In the genomic region with DNA sequence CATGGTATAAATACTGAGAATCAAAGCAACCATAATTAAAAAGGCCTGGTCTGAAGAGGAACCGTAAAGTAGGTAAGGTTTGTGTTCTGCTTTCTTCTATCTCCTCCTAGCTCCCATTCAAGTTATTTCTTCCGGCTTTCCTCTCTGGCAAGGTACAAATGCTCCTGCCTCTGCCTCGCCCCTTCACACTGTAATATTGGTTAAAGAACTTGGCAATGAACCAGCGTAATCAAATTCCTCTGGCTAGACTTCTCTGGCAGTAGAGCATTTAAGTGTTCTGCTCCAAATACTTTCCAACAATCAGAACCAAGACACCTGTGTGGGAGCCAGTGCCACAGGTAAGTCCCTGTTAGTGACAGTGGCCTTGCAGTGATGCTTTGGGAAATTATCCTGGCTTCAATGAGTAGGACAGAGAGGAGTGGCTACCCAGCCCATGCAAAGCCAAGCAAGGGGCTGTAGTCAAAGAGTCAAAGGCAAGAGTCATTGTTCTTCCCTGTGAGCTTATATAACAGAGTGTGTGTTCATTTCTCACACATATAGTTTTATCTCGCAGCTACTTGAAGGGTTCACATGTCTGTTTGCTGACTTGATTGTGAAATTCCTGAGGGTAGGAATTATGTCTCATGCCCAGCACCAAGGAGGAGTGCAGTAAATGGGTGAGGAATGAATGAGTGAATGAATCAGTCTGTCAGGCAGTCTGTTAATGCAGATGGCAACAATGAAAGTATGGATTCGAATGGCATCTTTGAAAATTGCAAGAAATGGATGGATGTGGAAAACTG, we compare ENCODE assay signal across 24 cellular contexts.
DNase-seq lines count a peak whose midpoint lies in the region; ATAC-seq, FAIRE-seq and TF ChIP-seq lines count a peak whose summit lies in the region.
"Had no signal": no experiment of that assay in that cellular context is flagged by ENCODE, and none has a peak within 500 bp of the region (broad histone marks: within the 10 kb centered on the region; RNA-seq: fewer than 3 reads in every experiment).

No MANE protein-coding gene starts in this region.

- H3K9me3 ChIP-seq in small intestine (ENCODE audit: control insufficient read depth, low read depth) (no peaks in the 10 kb centered on the region), MM.1S (replicated peaks; ENCODE audit: insufficient read depth, low read length) (no peaks in the 10 kb centered on the region)
- H3K9me3 ChIP-seq: prostate gland had no signal

- TF ChIP-seq CTCF in MM.1S (IDR thresholded peaks at IDR 0.05; ENCODE audit: low read length), result no peak

- H3K27me3 ChIP-seq in small intestine (ENCODE audit: control insufficient read depth in 2 of 2, insufficient read depth in 2 of 2, low read length in 2 of 2) (no peaks in the 10 kb centered on the region), MM.1S (replicated peaks; ENCODE audit: insufficient read depth, low read length) (no peaks in the 10 kb centered on the region)

- peaks cover 3% of the 10 kb centered on the region for H3K36me3 Mint-ChIP-seq in activated naive CD8-positive, alpha-beta T cell
- no peaks in the 10 kb centered on the region for H3K36me3 Mint-ChIP-seq in activated naive CD8-positive, alpha-beta T cell treated with anti-CD3 and anti-CD28 coated beads, Interleukin-2, amount 50 U/mL, for 24 hours (ENCODE audit: low read depth)
- H3K36me3 Mint-ChIP-seq in T-helper 2 cell treated with Interferon-gamma antibody and Interleukin-4, amounts not matched to agents 5 μg/mL and 100 μg/mL, for 36 hours (ENCODE audit: low read depth), result no peaks in the 10 kb centered on the region
- H3K36me3 Mint-ChIP-seq: stimulated activated effector memory CD8-positive, alpha-beta T cell treated with anti-CD3 and anti-CD28 coated beads, Interleukin-12 subunit alpha, Interleukin-12 subunit beta, amount 100 ng/mL, for 72 hours had no signal

- no peaks in the 10 kb centered on the region for H4K20me1 ChIP-seq in MM.1S (ENCODE audit: insufficient read depth, low read length)

- H3K9ac ChIP-seq in MM.1S (ENCODE audit: low read length), result no peak overlapping the region

- no peak overlapping the region for H3K4me2 ChIP-seq in MM.1S (ENCODE audit: low read depth, low read length)

- no peak overlapping the region for H3K4me3 ChIP-seq in small intestine (ENCODE audit: low read depth in 1 of 2, low read length in 2 of 2)
- no peak overlapping the region for H3K4me3 ChIP-seq in MM.1S (ENCODE audit: low read length)
- H3K4me3 ChIP-seq: K562, lung, prostate gland had no signal

- FAIRE-seq in small intestine (lab: Jason Lieb, UNC), result no peak
- FAIRE-seq: islet of Langerhans, K562, urothelium cell line had no signal

- no peak overlapping the region for H3K4me3 Mint-ChIP-seq in activated naive CD8-positive, alpha-beta T cell
- no peak overlapping the region for H3K4me3 Mint-ChIP-seq in activated naive CD8-positive, alpha-beta T cell treated with anti-CD3 and anti-CD28 coated beads, Interleukin-2, amount 50 U/mL, for 24 hours
- no peak overlapping the region for H3K4me3 Mint-ChIP-seq in T-helper 2 cell treated with Interferon-gamma antibody and Interleukin-4, amounts not matched to agents 5 μg/mL and 100 μg/mL, for 36 hours
- H3K4me3 Mint-ChIP-seq: HFFc6; stimulated activated effector memory CD8-positive, alpha-beta T cell treated with anti-CD3 and anti-CD28 coated beads, Interleukin-12 subunit alpha, Interleukin-12 subunit beta, amount 100 ng/mL, for 72 hours had no signal

- no peak for ATAC-seq in activated naive CD8-positive, alpha-beta T cell treated with anti-CD3 and anti-CD28 coated beads, Interleukin-2, amount 50 U/mL, for 24 hours
- ATAC-seq: activated naive CD4-positive, alpha-beta T cell treated with anti-CD3 and anti-CD28 coated beads, Interleukin-2, amount 50 U/mL, for 72 hours; K562; stimulated activated effector memory CD8-positive, alpha-beta T cell treated with anti-CD3 and anti-CD28 coated beads, Interleukin-12 subunit alpha, Interleukin-12 subunit beta, amount 100 ng/mL, for 72 hours had no signal

- H3K79me2 ChIP-seq in MM.1S (ENCODE audit: low read length), result no peaks in the 10 kb centered on the region

- no peaks in the 10 kb centered on the region for H3K9me2 ChIP-seq in MM.1S (replicated peaks; ENCODE audit: insufficient read depth, low read length)

- H3K4me1 ChIP-seq in small intestine (ENCODE audit: control insufficient read depth in 2 of 2, insufficient read depth in 1 of 2, low read depth in 1 of 2, low read length in 1 of 2) (no peaks in the 10 kb centered on the region), MM.1S (ENCODE audit: low read length) (no peaks in the 10 kb centered on the region)
- H3K4me1 ChIP-seq: prostate gland had no signal

- no peaks in the 10 kb centered on the region for H3K9me3 Mint-ChIP-seq in activated naive CD8-positive, alpha-beta T cell (ENCODE audit: low read depth)
- no peaks in the 10 kb centered on the region for H3K9me3 Mint-ChIP-seq in activated naive CD8-positive, alpha-beta T cell treated with anti-CD3 and anti-CD28 coated beads, Interleukin-2, amount 50 U/mL, for 24 hours
- no peaks in the 10 kb centered on the region for H3K9me3 Mint-ChIP-seq in T-helper 2 cell treated with Interferon-gamma antibody and Interleukin-4, amounts not matched to agents 5 μg/mL and 100 μg/mL, for 36 hours
- H3K9me3 Mint-ChIP-seq: activated naive CD4-positive, alpha-beta T cell treated with anti-CD3 and anti-CD28 coated beads, Interleukin-2, amount 50 U/mL, for 72 hours; HFFc6; stimulated activated effector memory CD8-positive, alpha-beta T cell treated with anti-CD3 and anti-CD28 coated beads, Interleukin-12 subunit alpha, Interleukin-12 subunit beta, amount 100 ng/mL, for 72 hours had no signal

- no peaks in the 10 kb centered on the region for H3F3A ChIP-seq in MM.1S (ENCODE audit: insufficient read depth, low read length)

- no peak for DNase-seq in activated naive CD8-positive, alpha-beta T cell treated with anti-CD3 and anti-CD28 coated beads, Interleukin-2, amount 50 U/mL, for 24 hours
- DNase-seq in SK-MEL-5 (ENCODE audit: low read depth, low spot score) (peak; percentile 40), iris pigment epithelial cell (ENCODE audit: low read depth) (peak; percentile 11), small intestine (peak; percentile 56), MM.1S (no peak), LoVo (ENCODE audit: low spot score) (no peak)
- no peak for DNase-seq in T-helper 2 cell treated with Interferon-gamma antibody and Interleukin-4, amounts not matched to agents 5 μg/mL and 100 μg/mL, for 36 hours (ENCODE audit: low spot score)
- DNase-seq: activated CD4-positive, alpha-beta T cell treated with anti-CD3 and anti-CD28 coated beads, Interleukin-2, amount 50 U/mL, for 1 hour; AML-193; DMS153; effector CD8-positive, alpha-beta T cell; GDM1; HFFc6; hypothalamus; NCI-H526; stimulated activated CD4-positive, alpha-beta T cell treated with anti-CD3 and anti-CD28 coated beads, Interleukin-2, amount 100 ng/mL, for 48 hours had no signal

- WGBS in small intestine, 3 donors, result 33 to 72% (median 52%) methylated on average over 6 of the region's 6 CpGs

- no peaks in the 10 kb centered on the region for H3K36me3 ChIP-seq in small intestine (ENCODE audit: control insufficient read depth in 2 of 2, insufficient read depth in 2 of 2, low read length in 2 of 2)
- no peaks in the 10 kb centered on the region for H3K36me3 ChIP-seq in MM.1S (replicated peaks; ENCODE audit: insufficient read depth, low read length)
- H3K36me3 ChIP-seq: prostate gland had no signal

- peaks cover 60% of the 10 kb centered on the region for H3K4me1 Mint-ChIP-seq in activated naive CD8-positive, alpha-beta T cell (ENCODE audit: low read depth)
- H3K4me1 Mint-ChIP-seq in activated naive CD8-positive, alpha-beta T cell treated with anti-CD3 and anti-CD28 coated beads, Interleukin-2, amount 50 U/mL, for 24 hours, result peaks cover 28% of the 10 kb centered on the region
- peaks cover 7% of the 10 kb centered on the region for H3K4me1 Mint-ChIP-seq in T-helper 2 cell treated with Interferon-gamma antibody and Interleukin-4, amounts not matched to agents 5 μg/mL and 100 μg/mL, for 36 hours (ENCODE audit: low read depth)

- no peaks in the 10 kb centered on the region for H3K27me3 Mint-ChIP-seq in activated naive CD8-positive, alpha-beta T cell
- no peaks in the 10 kb centered on the region for H3K27me3 Mint-ChIP-seq in activated naive CD8-positive, alpha-beta T cell treated with anti-CD3 and anti-CD28 coated beads, Interleukin-2, amount 50 U/mL, for 24 hours
- no peaks in the 10 kb centered on the region for H3K27me3 Mint-ChIP-seq in T-helper 2 cell treated with Interferon-gamma antibody and Interleukin-4, amounts not matched to agents 5 μg/mL and 100 μg/mL, for 36 hours (ENCODE audit: low read depth)

- H2AFZ ChIP-seq in MM.1S (ENCODE audit: low read length), result no peak overlapping the region

- in situ Hi-C loops in SK-MEL-5 (cut with HindIII; ENCODE audit: low pct_unique_long_range_greater_than_20kb, low sequenced_read_pairs), result no loop called here

- peak overlapping the region; percentile 8 for H3K27ac Mint-ChIP-seq in activated naive CD8-positive, alpha-beta T cell
- H3K27ac Mint-ChIP-seq in activated naive CD8-positive, alpha-beta T cell treated with anti-CD3 and anti-CD28 coated beads, Interleukin-2, amount 50 U/mL, for 24 hours, result no peak overlapping the region
- no peak overlapping the region for H3K27ac Mint-ChIP-seq in T-helper 2 cell treated with Interferon-gamma antibody and Interleukin-4, amounts not matched to agents 5 μg/mL and 100 μg/mL, for 36 hours
- H3K27ac Mint-ChIP-seq: activated naive CD4-positive, alpha-beta T cell treated with anti-CD3 and anti-CD28 coated beads, Interleukin-2, amount 50 U/mL, for 72 hours; HFFc6; stimulated activated effector memory CD8-positive, alpha-beta T cell treated with anti-CD3 and anti-CD28 coated beads, Interleukin-12 subunit alpha, Interleukin-12 subunit beta, amount 100 ng/mL, for 72 hours had no signal

- no peak overlapping the region for H3K27ac ChIP-seq in small intestine (ENCODE audit: low read depth in 1 of 2, low read length in 1 of 2)
- H3K27ac ChIP-seq in MM.1S (ENCODE audit: low read length), result no peak overlapping the region
- H3K27ac ChIP-seq: prostate gland had no signal

Comparison
In these comparisons a context has a peak if more than half of its experiments do, and no peak if none do; other contexts are left out.
1. DNase-seq: peak in SK-MEL-5 (single experiment), iris pigment epithelial cell (single experiment) and small intestine (single experiment); none in activated naive CD8-positive, alpha-beta T cell treated with anti-CD3 and anti-CD28 coated beads, Interleukin-2, amount 50 U/mL, for 24 hours (single experiment), MM.1S (single experiment), LoVo (single experiment) and T-helper 2 cell treated with Interferon-gamma antibody and Interleukin-4, amounts not matched to agents 5 μg/mL and 100 μg/mL, for 36 hours (single experiment).